8 cellular contexts compared by ENCODE assay signal in the genomic region with DNA sequence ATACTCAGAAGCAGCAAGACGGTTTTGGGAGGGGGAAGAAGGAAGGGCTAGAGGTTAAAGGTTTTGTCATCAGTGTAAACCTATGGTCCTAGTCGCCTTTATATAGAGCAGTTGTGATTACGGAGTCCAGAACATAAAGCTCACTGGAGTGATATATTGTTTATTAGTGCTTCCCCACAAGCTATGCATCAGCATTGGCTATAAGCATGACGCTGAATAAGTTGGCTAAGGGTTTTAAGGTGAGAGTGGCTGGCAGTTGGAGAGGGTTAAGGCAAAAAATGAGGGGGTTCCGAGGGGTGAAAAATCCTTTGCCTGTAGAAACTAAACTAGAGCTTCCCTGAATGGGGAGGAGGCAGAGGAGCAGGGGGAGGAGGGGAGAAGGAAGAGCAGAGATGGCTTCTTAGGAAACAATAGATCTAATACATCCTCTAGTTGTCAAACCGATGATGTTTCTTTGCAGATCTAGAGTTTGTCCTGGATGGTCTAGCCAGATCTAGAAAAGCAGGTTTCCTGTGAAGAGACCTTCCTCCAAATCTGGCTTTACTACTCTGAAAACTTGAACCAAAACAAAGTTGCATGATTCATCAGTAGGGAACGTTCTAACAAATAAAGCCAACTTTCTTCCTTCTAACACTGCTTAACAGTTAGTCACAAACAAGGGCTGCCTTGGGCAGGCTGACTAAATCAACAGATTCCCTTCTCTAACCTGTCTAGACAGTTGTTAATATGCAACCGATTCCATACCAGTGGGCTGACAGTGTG. TPM values are rescaled to one million over a fixed set of nuclear protein-coding genes. Genes with fewer than 3 reads are reported as not detected.
DNase-seq lines count a peak whose midpoint lies in the region; ATAC-seq and TF ChIP-seq lines count a peak whose summit lies in the region.

No MANE protein-coding gene starts in this region.

- H3K9me3 Mint-ChIP-seq in activated T-cell treated with anti-CD3 and anti-CD28 coated beads, Interleukin-2, amount 50 U/mL, for 4 hours, result no peaks in the 10 kb centered on the region
- no peaks in the 10 kb centered on the region for H3K9me3 Mint-ChIP-seq in T-helper 1 cell treated with Interleukin-12 subunit alpha and Interleukin-12 subunit beta and Interleukin-4 antibody, amounts not matched to agents 30 μg/mL and 1 μg/mL, for 36 hours
- no peaks in the 10 kb centered on the region for H3K9me3 Mint-ChIP-seq in endothelial cell (ENCODE audit: unreplicated experiment)

- peak overlapping the region; percentile 55 for H3K27ac ChIP-seq in urinary bladder (ENCODE audit: low read depth)

- H3K27me3 Mint-ChIP-seq in activated T-cell treated with anti-CD3 and anti-CD28 coated beads, Interleukin-2, amount 50 U/mL, for 4 hours (ENCODE audit: low read depth), result peaks cover 9% of the 10 kb centered on the region
- no peaks in the 10 kb centered on the region for H3K27me3 Mint-ChIP-seq in T-helper 1 cell treated with Interleukin-12 subunit alpha and Interleukin-12 subunit beta and Interleukin-4 antibody, amounts not matched to agents 30 μg/mL and 1 μg/mL, for 36 hours (ENCODE audit: low read depth)
- H3K27me3 Mint-ChIP-seq in endothelial cell (ENCODE audit: unreplicated experiment), result peaks cover 18% of the 10 kb centered on the region

- ATAC-seq in activated T-cell treated with anti-CD3 and anti-CD28 coated beads, Interleukin-2, amount 50 U/mL, for 4 hours, result peak; percentile 23 to 35
- ATAC-seq in GM19351 (IDR thresholded peaks at IDR 0.05; ENCODE audit: unreplicated experiment), result no peak

- H3K4me3 Mint-ChIP-seq in activated T-cell treated with anti-CD3 and anti-CD28 coated beads, Interleukin-2, amount 50 U/mL, for 4 hours, result peak overlapping the region; percentile 93
- peak overlapping the region; percentile 98 for H3K4me3 Mint-ChIP-seq in T-helper 1 cell treated with Interleukin-12 subunit alpha and Interleukin-12 subunit beta and Interleukin-4 antibody, amounts not matched to agents 30 μg/mL and 1 μg/mL, for 36 hours
- H3K4me3 Mint-ChIP-seq in endothelial cell (ENCODE audit: unreplicated experiment), result peak overlapping the region; percentile 97

- no peaks in the 10 kb centered on the region for H3K4me1 ChIP-seq in urinary bladder (ENCODE audit: insufficient read depth)

- WGBS in urinary bladder, result 9% methylated on average over 8 of the region's 8 CpGs

- peak overlapping the region; percentile 81 for H3K27ac Mint-ChIP-seq in T-helper 1 cell treated with Interleukin-12 subunit alpha and Interleukin-12 subunit beta and Interleukin-4 antibody, amounts not matched to agents 30 μg/mL and 1 μg/mL, for 36 hours
- peak overlapping the region; percentile 98 for H3K27ac Mint-ChIP-seq in endothelial cell (ENCODE audit: unreplicated experiment)

- peak overlapping the region; percentile 53 for H3K4me3 ChIP-seq in urinary bladder (ENCODE audit: low read depth, low read length)

- H3K36me3 ChIP-seq in urinary bladder (ENCODE audit: insufficient read depth), result no peaks in the 10 kb centered on the region

- peaks cover 64% of the 10 kb centered on the region for H3K4me1 Mint-ChIP-seq in activated T-cell treated with anti-CD3 and anti-CD28 coated beads, Interleukin-2, amount 50 U/mL, for 4 hours (ENCODE audit: low read depth)
- peaks cover 51% of the 10 kb centered on the region for H3K4me1 Mint-ChIP-seq in T-helper 1 cell treated with Interleukin-12 subunit alpha and Interleukin-12 subunit beta and Interleukin-4 antibody, amounts not matched to agents 30 μg/mL and 1 μg/mL, for 36 hours (ENCODE audit: low read depth)
- H3K4me1 Mint-ChIP-seq in endothelial cell (ENCODE audit: unreplicated experiment), result peaks cover 73% of the 10 kb centered on the region

- H3K36me3 Mint-ChIP-seq in activated T-cell treated with anti-CD3 and anti-CD28 coated beads, Interleukin-2, amount 50 U/mL, for 4 hours (ENCODE audit: insufficient read depth), result no peaks in the 10 kb centered on the region
- peaks cover 17% of the 10 kb centered on the region for H3K36me3 Mint-ChIP-seq in T-helper 1 cell treated with Interleukin-12 subunit alpha and Interleukin-12 subunit beta and Interleukin-4 antibody, amounts not matched to agents 30 μg/mL and 1 μg/mL, for 36 hours (ENCODE audit: low read depth)
- H3K36me3 Mint-ChIP-seq in endothelial cell (ENCODE audit: low read depth, unreplicated experiment), result peaks cover 16% of the 10 kb centered on the region

- TF ChIP-seq CTCF in endothelial cell (IDR thresholded peaks at IDR 0.05; ENCODE audit: unreplicated experiment), result no peak

- DNase-seq in activated T-cell treated with anti-CD3 and anti-CD28 coated beads, Interleukin-2, amount 50 U/mL, for 4 hours, result peak; percentile 27
- DNase-seq in activated T-cell treated with anti-CD3 and anti-CD28 coated beads for 4 hours, result no peak
- no peak for DNase-seq in endothelial cell (ENCODE audit: low spot score)
- DNase-seq in mucosa of gallbladder (ENCODE audit: low spot score), result peak; percentile 61
- DNase-seq in SHP77 (lab: John Stamatoyannopoulos, UW), result no peak

RNA-seq across cellular contexts. Expression of a gene that starts 2.5 kb away (rescaled TPM):
- 10 to 100 TPM in 2 of 3 donors, 1 to 10 TPM in 1; 5.9 to 14.3 (median 13.4) TPM for total RNA-seq in activated T-cell treated with anti-CD3 and anti-CD28 coated beads, Interleukin-2, amount 50 U/mL, for 4 hours
- total RNA-seq in endothelial cell (ENCODE audit: unreplicated experiment) (120 TPM), mucosa of gallbladder (32.8 TPM), urinary bladder (30.3 TPM)
- polyA plus RNA-seq in urinary bladder, result 15.1 TPM

Comparison
In these comparisons a context has a peak if more than half of its experiments do, and no peak if none do; other contexts are left out.
1. DNase-seq: peak in activated T-cell treated with anti-CD3 and anti-CD28 coated beads, Interleukin-2, amount 50 U/mL, for 4 hours (single experiment) and mucosa of gallbladder (single experiment); none in activated T-cell treated with anti-CD3 and anti-CD28 coated beads for 4 hours (single experiment), endothelial cell (single experiment) and SHP77 (0 of 2).
2. Peak in every context shown above with its lines, with median percentiles within 50 percentile points of each other: H3K4me3 Mint-ChIP-seq.